In genomic region chr7:55887786-55888185, GRCh38 we compare ENCODE assay signal across 8 cellular contexts. TPM values are rescaled to one million over a fixed set of nuclear protein-coding genes. Genes with fewer than 3 reads are reported as not detected.
DNase-seq lines count a peak whose midpoint lies in the region; ATAC-seq and TF ChIP-seq lines count a peak whose summit lies in the region.

No MANE protein-coding gene starts in this region.

- H3K27me3 ChIP-seq in brain microvascular endothelial cell (replicated peaks) (no peaks in the 10 kb centered on the region), lung (ENCODE audit: control insufficient read depth, insufficient read depth) (no peaks in the 10 kb centered on the region)

- peak; percentile 42 for DNase-seq in NCI-H2107 treated with DMSO at 0.1 percent for 48 hours (lab: John Stamatoyannopoulos, UW; ENCODE audit: unreplicated experiment)
- no peak for DNase-seq in NCI-H2107 (lab: John Stamatoyannopoulos, UW)
- peak; percentile 55 for DNase-seq in NCI-H1092 treated with DMSO at 0.1 percent for 48 hours (lab: John Stamatoyannopoulos, UW)
- DNase-seq in brain microvascular endothelial cell: no peak
- DNase-seq in lung (ENCODE audit: low spot score): no peak
- no peak for DNase-seq in H4 (ENCODE audit: low spot score)

- H3K4me3 ChIP-seq in brain microvascular endothelial cell (ENCODE audit: low read depth, low read length): peak overlapping the region; percentile 65
- no peak overlapping the region for H3K4me3 ChIP-seq in lung
- peak overlapping the region; percentile 89 for H3K4me3 ChIP-seq in urinary bladder (ENCODE audit: low read depth, low read length)

- WGBS in lung, 2 donors: 1 to 2% methylated on average over 7 to 15 of the region's 45 CpGs
- under 1% methylated on average over 15 of the region's 45 CpGs for WGBS in urinary bladder

- H3K27ac ChIP-seq in brain microvascular endothelial cell (no peak overlapping the region), lung (ENCODE audit: low read depth in 1 of 2, low read length in 1 of 2) (peak overlapping the region; percentile 35 to 82), urinary bladder (ENCODE audit: low read depth) (no peak overlapping the region)

- H3K36me3 ChIP-seq in brain microvascular endothelial cell (replicated peaks) (no peaks in the 10 kb centered on the region), lung (ENCODE audit: control insufficient read depth in 2 of 2, insufficient read depth in 2 of 2, low read length in 2 of 2) (no peaks in the 10 kb centered on the region), urinary bladder (ENCODE audit: insufficient read depth) (no peaks in the 10 kb centered on the region)

- no peak for TF ChIP-seq CTCF in brain microvascular endothelial cell (IDR thresholded peaks at IDR 0.05; ENCODE audit: low read depth, low read length, missing control alignments)
- TF ChIP-seq CTCF in lung (IDR thresholded peaks at IDR 0.05; ENCODE audit: control extremely low read depth, extremely low read depth): no peak

- H3K9me3 ChIP-seq in lung (ENCODE audit: control insufficient read depth in 2 of 2, insufficient read depth in 1 of 2, low read length in 1 of 2): no peaks in the 10 kb centered on the region

- ATAC-seq in lung (ENCODE audit: insufficient read depth, low FRiP score) (no peak), HG03095 (IDR thresholded peaks at IDR 0.05; ENCODE audit: unreplicated experiment) (no peak)

- H3K4me1 ChIP-seq in lung (ENCODE audit: control insufficient read depth in 2 of 2, insufficient read depth in 2 of 2, low read length in 2 of 2): no peaks in the 10 kb centered on the region
- no peaks in the 10 kb centered on the region for H3K4me1 ChIP-seq in urinary bladder (ENCODE audit: insufficient read depth)

- in situ Hi-C loops in brain microvascular endothelial cell (cut with HindIII; ENCODE audit: low pct_ligation_motif_present, low sequenced_read_pairs): no loop called here

RNA-seq across cellular contexts. Expression of gene ZNF713, which starts 0.5 kb away (rescaled TPM):
- total RNA-seq in lung (10 to 100 TPM in 1 of 2 donors, 1 to 10 TPM in 1; 3.5 to 14.9 TPM), urinary bladder (16.3 TPM)
- polyA plus RNA-seq in lung (1 to 10 TPM; 1.0 to 1.8 TPM), urinary bladder (1.6 TPM)
- 1.6 and 5.9 TPM in 2 replicates for total RNA-seq in H4 (2014; rRNA removed; shearing (Covaris generic))

RNA-seq across cellular contexts. Expression of gene SEPTIN14, which starts 25.2 kb away (rescaled TPM):
- total RNA-seq in lung: not detected
- polyA plus RNA-seq in lung: not detected
- not detected for total RNA-seq in urinary bladder
- polyA plus RNA-seq in urinary bladder: not detected
- total RNA-seq in H4 (2014; rRNA removed; shearing (Covaris generic)): not detected in 2 replicates

Comparison
In these comparisons a context has a peak if more than half of its experiments do, and no peak if none do; other contexts are left out.
1. DNase-seq: peak in NCI-H2107 treated with DMSO at 0.1 percent for 48 hours (single experiment) and NCI-H1092 treated with DMSO at 0.1 percent for 48 hours (single experiment); none in NCI-H2107 (single experiment), brain microvascular endothelial cell (single experiment), lung (single experiment) and H4 (single experiment).
2. H3K27ac ChIP-seq: peak in lung (2 of 2); none in brain microvascular endothelial cell (single experiment) and urinary bladder (single experiment).